31 cellular contexts compared by ENCODE assay signal in genomic region chr1:30095051-30095450, GRCh38.
A peak's percentile ranks its signal among the peaks of the same experiment; 100 is the strongest.
DNase-seq lines count a peak whose midpoint lies in the region; ATAC-seq and TF ChIP-seq lines count a peak whose summit lies in the region.
"Had no signal": no experiment of that assay in that cellular context is flagged by ENCODE, and none has a peak within 500 bp of the region (broad histone marks: within the 10 kb centered on the region; RNA-seq: fewer than 3 reads in every experiment).

No MANE protein-coding gene starts in this region.

- peaks cover 31% of the 10 kb centered on the region in 2 experiments for H3K9me3 Mint-ChIP-seq in H9

- H3K18ac ChIP-seq in neuronal stem cell (ENCODE audit: low read length) (peak overlapping the region; percentile 55), H9 (ENCODE audit: insufficient read length, low read depth, low read length) (no peak overlapping the region)

- DNase-seq in neuronal stem cell (ENCODE audit: low spot score): no peak
- DNase-seq in osteoblast (ENCODE audit: insufficient read length, low spot score, missing footprints): peak; percentile 65
- no peak for DNase-seq in H9
- DNase-seq in T-helper 17 cell: no peak
- DNase-seq: 8988T; ACHN; AML-193; BE2C; C1 segment of cervical spinal cord; Caco-2; Calu3; CD4-positive, alpha-beta memory T cell; CD4-positive, alpha-beta T cell; CD4-positive, CD25-positive, alpha-beta regulatory T cell; CD8-positive, alpha-beta memory T cell; CD8-positive, alpha-beta T cell; COR-L47; DMS 273 treated with DMSO at 0.1 percent for 48 hours; DMS153; DMS53; DMS79; DMS79 treated with DMSO at 0.1 percent for 48 hours; DND-41; EL had no signal

- H3K56ac ChIP-seq in H9 (ENCODE audit: insufficient read length, low read depth, low read length): no peak overlapping the region

- H3K4ac ChIP-seq in neuronal stem cell (ENCODE audit: low read length) (no peak overlapping the region), H9 (ENCODE audit: low read depth, low read length) (no peak overlapping the region)

- no peak overlapping the region for H4K5ac ChIP-seq in H9 (ENCODE audit: insufficient read length, low read depth, low read length)

- H3K36me3 Mint-ChIP-seq in H9 (ENCODE audit: insufficient read depth in 1 of 3, low read depth in 3 of 3) (peaks cover 4 to 20% (median 17%) of the 10 kb centered on the region in 3 experiments), T-helper 17 cell (ENCODE audit: low read depth) (peaks cover 4% of the 10 kb centered on the region)
- H3K36me3 Mint-ChIP-seq: CD14-positive monocyte; CD8-positive, alpha-beta T cell had no signal

- H3K27me3 Mint-ChIP-seq in H9 (ENCODE audit: low read depth) (peaks cover 17% of the 10 kb centered on the region), T-helper 17 cell (peaks cover 1% of the 10 kb centered on the region)
- H3K27me3 Mint-ChIP-seq: B cell; CD4-positive, CD25-positive, alpha-beta regulatory T cell had no signal

- no peaks in the 10 kb centered on the region for H3K27me3 ChIP-seq in neuronal stem cell (ENCODE audit: control insufficient read depth in 3 of 3, insufficient read depth in 3 of 3, low read depth in 1 of 3, low read length in 3 of 3)
- no peaks in the 10 kb centered on the region for H3K27me3 ChIP-seq in osteoblast (ENCODE audit: insufficient read depth, low read length)
- H3K27me3 ChIP-seq in H9 (ENCODE audit: insufficient read depth, low read length): no peaks in the 10 kb centered on the region
- H3K27me3 ChIP-seq: BE2C; BLaER1; BLaER1 treated with 17β-estradiol and CSF1 and Interleukin-3, amounts not matched to agents 10 nM and 100 nM had no signal

- H3K4me1 Mint-ChIP-seq in H9 (peaks cover 5 to 6% of the 10 kb centered on the region in 2 experiments; a peak in 3 of 4 replicates), T-helper 17 cell (no peaks in the 10 kb centered on the region)
- H3K4me1 Mint-ChIP-seq: B cell; CD14-positive monocyte; CD4-positive, alpha-beta memory T cell; CD4-positive, CD25-positive, alpha-beta regulatory T cell; CD8-positive, alpha-beta memory T cell had no signal

- H2BK12ac ChIP-seq in neuronal stem cell (ENCODE audit: low read length) (no peak overlapping the region), H9 (ENCODE audit: insufficient read length, low read depth, low read length) (no peak overlapping the region)

- H3K4me1 ChIP-seq in neuronal stem cell (ENCODE audit: control insufficient read depth in 2 of 2, insufficient read depth in 1 of 2, low read depth in 1 of 2, low read length in 2 of 2) (no peaks in the 10 kb centered on the region), osteoblast (ENCODE audit: insufficient read depth, low read length) (no peaks in the 10 kb centered on the region), H9 (ENCODE audit: insufficient read depth, low read length) (no peaks in the 10 kb centered on the region)
- H3K4me1 ChIP-seq: A549, BE2C, Caco-2 had no signal

- H4K20me1 ChIP-seq in osteoblast (ENCODE audit: insufficient read depth, low read length) (no peaks in the 10 kb centered on the region), H9 (ENCODE audit: control insufficient read depth, insufficient read depth, insufficient read length) (no peaks in the 10 kb centered on the region)
- H4K20me1 ChIP-seq: BLaER1; BLaER1 treated with 17β-estradiol and CSF1 and Interleukin-3, amounts not matched to agents 10 nM and 100 nM had no signal

- H3K79me2 ChIP-seq in osteoblast (ENCODE audit: insufficient read depth, low read length): no peaks in the 10 kb centered on the region
- H3K79me2 ChIP-seq in H9 (ENCODE audit: insufficient read depth, low read length): no peaks in the 10 kb centered on the region

- H4K8ac ChIP-seq in neuronal stem cell (ENCODE audit: low read depth, low read length) (peak overlapping the region; percentile 87), H9 (replicated peaks; ENCODE audit: insufficient read length, low read depth, low read length) (no peak overlapping the region)

- H3K36me3 ChIP-seq in neuronal stem cell (replicated peaks in 1 of 2; ENCODE audit: control insufficient read depth in 2 of 2, insufficient read depth in 2 of 2, low read length in 2 of 2): no peaks in the 10 kb centered on the region
- H3K36me3 ChIP-seq in osteoblast (ENCODE audit: insufficient read depth, low read length): no peaks in the 10 kb centered on the region
- H3K36me3 ChIP-seq: BE2C; BLaER1; BLaER1 treated with 17β-estradiol and CSF1 and Interleukin-3, amounts not matched to agents 10 nM and 100 nM had no signal

- H3K27ac ChIP-seq in neuronal stem cell (replicated peaks; ENCODE audit: low read length) (no peak overlapping the region), osteoblast (ENCODE audit: low read depth, low read length) (no peak overlapping the region), H9 (ENCODE audit: insufficient read length, low read depth, low read length) (no peak overlapping the region)
- H3K27ac ChIP-seq: 22Rv1; A549; BLaER1; BLaER1 treated with 17β-estradiol and CSF1 and Interleukin-3, amounts not matched to agents 10 nM and 100 nM; C4-2B had no signal

- no peaks in the 10 kb centered on the region for H3K23me2 ChIP-seq in H9 (ENCODE audit: insufficient read length, low read depth, low read length, poor library complexity, severe bottlenecking)

- WGBS in neuronal stem cell (ENCODE audit: extremely low coverage in 2 of 2, insufficient read length in 2 of 2, insufficient replicate concordance in 1 of 2), 2 donors: no CpG with 5 or more reads among the region's 4 CpGs
- WGBS in H9 (ENCODE audit: extremely low coverage, insufficient read length, low lambda C conversion rate): no CpG with 5 or more reads among the region's 4 CpGs

- H3K9ac ChIP-seq in neuronal stem cell (ENCODE audit: low read depth, low read length, poor library complexity): no peak overlapping the region
- no peak overlapping the region for H3K9ac ChIP-seq in H9 (ENCODE audit: extremely low read depth, insufficient read length, low read length)
- H3K9ac ChIP-seq: BLaER1; BLaER1 treated with 17β-estradiol and CSF1 and Interleukin-3, amounts not matched to agents 10 nM and 100 nM had no signal

- no peak overlapping the region for H3T11ph ChIP-seq in H9 (ENCODE audit: low read length)

- ATAC-seq in T-helper 17 cell: no peak
- ATAC-seq: A549; CD8-positive, alpha-beta T cell had no signal

- H2AK5ac ChIP-seq in neuronal stem cell (ENCODE audit: low read depth, low read length) (peak overlapping the region; percentile 24), H9 (ENCODE audit: insufficient read length, low read length) (no peak overlapping the region)

- H3K27ac Mint-ChIP-seq in H9 (no peak overlapping the region), T-helper 17 cell (no peak overlapping the region)
- H3K27ac Mint-ChIP-seq: B cell; CD14-positive monocyte; CD4-positive, alpha-beta memory T cell; CD4-positive, alpha-beta T cell; CD4-positive, CD25-positive, alpha-beta regulatory T cell; CD8-positive, alpha-beta memory T cell; CD8-positive, alpha-beta T cell had no signal

- no peak overlapping the region for H2BK20ac ChIP-seq in H9 (ENCODE audit: low read depth, low read length, poor library complexity, severe bottlenecking)

- no peak overlapping the region for H3K4me3 Mint-ChIP-seq in H9
- H3K4me3 Mint-ChIP-seq in T-helper 17 cell: no peak overlapping the region
- H3K4me3 Mint-ChIP-seq: B cell; CD14-positive monocyte; CD4-positive, alpha-beta memory T cell; CD4-positive, alpha-beta T cell; CD4-positive, CD25-positive, alpha-beta regulatory T cell; CD8-positive, alpha-beta memory T cell; CD8-positive, alpha-beta T cell had no signal

- H3K79me1 ChIP-seq in neuronal stem cell (ENCODE audit: low read depth, low read length) (no peaks in the 10 kb centered on the region), H9 (ENCODE audit: insufficient read depth, low read depth, low read length, poor library complexity, severe bottlenecking) (no peaks in the 10 kb centered on the region)

- H2AFZ ChIP-seq in neuronal stem cell (ENCODE audit: low read length): no peak overlapping the region
- H2AFZ ChIP-seq in osteoblast (ENCODE audit: low read length): no peak overlapping the region
- no peak overlapping the region for H2AFZ ChIP-seq in H9 (ENCODE audit: low read length)

- no peaks in the 10 kb centered on the region for H3K9me3 ChIP-seq in neuronal stem cell (replicated peaks in 1 of 2; ENCODE audit: control insufficient read depth in 2 of 2, insufficient read depth in 1 of 2, low read depth in 1 of 2, low read length in 2 of 2)
- H3K9me3 ChIP-seq in osteoblast (ENCODE audit: low read depth, low read length): peaks cover 16% of the 10 kb centered on the region
- H3K9me3 ChIP-seq in H9 (ENCODE audit: control insufficient read depth, low read depth, low read length): no peaks in the 10 kb centered on the region
- peaks cover 4% of the 10 kb centered on the region for H3K9me3 ChIP-seq in T-helper 17 cell (ENCODE audit: control insufficient read depth, low read length, poor library complexity, severe bottlenecking)
- H3K9me3 ChIP-seq: BE2C, Caco-2 had no signal

- no peak overlapping the region for H3K4me3 ChIP-seq in neuronal stem cell (ENCODE audit: low read length in 2 of 2)
- H3K4me3 ChIP-seq in osteoblast (ENCODE audit: insufficient read depth, low read length): no peak overlapping the region
- H3K4me3 ChIP-seq: A549; BLaER1; BLaER1 treated with 17β-estradiol and CSF1 and Interleukin-3, amounts not matched to agents 10 nM and 100 nM had no signal

- H3K4me2 ChIP-seq in neuronal stem cell (ENCODE audit: insufficient read depth, low read length, poor library complexity, severe bottlenecking) (no peak overlapping the region), osteoblast (ENCODE audit: insufficient read depth, low read length) (no peak overlapping the region), H9 (ENCODE audit: insufficient read depth, insufficient read length, low read length) (no peak overlapping the region)
- H3K4me2 ChIP-seq: A549; BLaER1; BLaER1 treated with 17β-estradiol and CSF1 and Interleukin-3, amounts not matched to agents 10 nM and 100 nM had no signal

- no peak overlapping the region for H2BK120ac ChIP-seq in neuronal stem cell (ENCODE audit: low read depth, low read length)
- H2BK120ac ChIP-seq in H9 (ENCODE audit: low read depth, low read length, poor library complexity, severe bottlenecking): no peak overlapping the region

- H4K91ac ChIP-seq in neuronal stem cell (ENCODE audit: low read depth, low read length, poor library complexity) (no peak overlapping the region), H9 (ENCODE audit: insufficient read length, low read depth, low read length) (no peak overlapping the region)

- peak overlapping the region; percentile 45 for H2BK5ac ChIP-seq in neuronal stem cell (ENCODE audit: low read length)
- no peak overlapping the region for H2BK5ac ChIP-seq in H9 (ENCODE audit: insufficient read length, low read length)

- H3K23ac ChIP-seq in neuronal stem cell (ENCODE audit: low read depth, low read length, poor library complexity): no peak overlapping the region
- H3K23ac ChIP-seq in H9 (ENCODE audit: insufficient read length, low read depth, low read length): no peak overlapping the region

- TF ChIP-seq CTCF in osteoblast (IDR thresholded peaks at IDR 0.05; ENCODE audit: extremely low read depth, low read depth, low read length) (no peak), H9 (conservative IDR thresholded peaks at IDR 0.05) (no peak)

- H3K14ac ChIP-seq in neuronal stem cell (ENCODE audit: low read length) (no peak overlapping the region), H9 (ENCODE audit: insufficient read depth, low read length) (no peak overlapping the region)

- H2BK15ac ChIP-seq in neuronal stem cell (ENCODE audit: low read length): no peak overlapping the region
- no peak overlapping the region for H2BK15ac ChIP-seq in H9 (ENCODE audit: low read depth, low read length)
